In the genomic region with DNA sequence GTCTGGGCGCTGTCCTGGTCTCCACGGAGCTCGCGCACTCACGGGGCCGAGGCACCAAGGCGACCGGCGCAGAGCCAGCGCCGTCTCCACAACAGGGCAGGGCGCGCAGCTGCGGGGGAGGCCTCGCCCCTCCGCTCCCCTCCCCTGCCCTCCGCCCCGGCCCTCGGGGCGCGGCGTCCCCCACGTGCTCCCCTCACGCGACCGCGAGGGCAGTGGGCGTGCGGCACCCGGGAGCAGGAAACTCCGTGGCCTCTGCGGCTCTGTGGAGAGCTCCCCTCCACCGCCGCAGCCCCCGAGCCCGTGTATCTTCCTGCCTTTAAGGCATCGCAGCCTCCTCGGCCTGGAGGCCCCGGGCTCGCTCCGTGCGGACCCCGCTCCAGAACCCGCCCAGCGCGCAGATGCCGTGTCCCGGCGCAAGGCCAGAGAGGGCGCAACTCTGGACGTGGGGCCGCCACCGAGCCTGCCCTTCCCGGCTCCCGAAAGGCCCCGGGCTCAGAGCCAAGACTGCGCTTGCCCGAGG, we compare ENCODE assay signal across 1 cellular context.
TF ChIP-seq lines count a peak whose summit lies in the region.

No MANE protein-coding gene starts in this region.

TF ChIP-seq in HEK293, 187 proteins besides CTCF, POLR2A, EP300 and RAD21 (continued from another document and continues in another):
- TF ChIP-seq, protein P1, sequence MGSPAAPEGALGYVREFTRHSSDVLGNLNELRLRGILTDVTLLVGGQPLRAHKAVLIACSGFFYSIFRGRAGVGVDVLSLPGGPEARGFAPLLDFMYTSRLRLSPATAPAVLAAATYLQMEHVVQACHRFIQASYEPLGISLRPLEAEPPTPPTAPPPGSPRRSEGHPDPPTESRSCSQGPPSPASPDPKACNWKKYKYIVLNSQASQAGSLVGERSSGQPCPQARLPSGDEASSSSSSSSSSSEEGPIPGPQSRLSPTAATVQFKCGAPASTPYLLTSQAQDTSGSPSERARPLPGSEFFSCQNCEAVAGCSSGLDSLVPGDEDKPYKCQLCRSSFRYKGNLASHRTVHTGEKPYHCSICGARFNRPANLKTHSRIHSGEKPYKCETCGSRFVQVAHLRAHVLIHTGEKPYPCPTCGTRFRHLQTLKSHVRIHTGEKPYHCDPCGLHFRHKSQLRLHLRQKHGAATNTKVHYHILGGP (tag by site-specific recombination; IDR thresholded peaks at IDR 0.05) = no peak
- TF ChIP-seq, protein P2, sequence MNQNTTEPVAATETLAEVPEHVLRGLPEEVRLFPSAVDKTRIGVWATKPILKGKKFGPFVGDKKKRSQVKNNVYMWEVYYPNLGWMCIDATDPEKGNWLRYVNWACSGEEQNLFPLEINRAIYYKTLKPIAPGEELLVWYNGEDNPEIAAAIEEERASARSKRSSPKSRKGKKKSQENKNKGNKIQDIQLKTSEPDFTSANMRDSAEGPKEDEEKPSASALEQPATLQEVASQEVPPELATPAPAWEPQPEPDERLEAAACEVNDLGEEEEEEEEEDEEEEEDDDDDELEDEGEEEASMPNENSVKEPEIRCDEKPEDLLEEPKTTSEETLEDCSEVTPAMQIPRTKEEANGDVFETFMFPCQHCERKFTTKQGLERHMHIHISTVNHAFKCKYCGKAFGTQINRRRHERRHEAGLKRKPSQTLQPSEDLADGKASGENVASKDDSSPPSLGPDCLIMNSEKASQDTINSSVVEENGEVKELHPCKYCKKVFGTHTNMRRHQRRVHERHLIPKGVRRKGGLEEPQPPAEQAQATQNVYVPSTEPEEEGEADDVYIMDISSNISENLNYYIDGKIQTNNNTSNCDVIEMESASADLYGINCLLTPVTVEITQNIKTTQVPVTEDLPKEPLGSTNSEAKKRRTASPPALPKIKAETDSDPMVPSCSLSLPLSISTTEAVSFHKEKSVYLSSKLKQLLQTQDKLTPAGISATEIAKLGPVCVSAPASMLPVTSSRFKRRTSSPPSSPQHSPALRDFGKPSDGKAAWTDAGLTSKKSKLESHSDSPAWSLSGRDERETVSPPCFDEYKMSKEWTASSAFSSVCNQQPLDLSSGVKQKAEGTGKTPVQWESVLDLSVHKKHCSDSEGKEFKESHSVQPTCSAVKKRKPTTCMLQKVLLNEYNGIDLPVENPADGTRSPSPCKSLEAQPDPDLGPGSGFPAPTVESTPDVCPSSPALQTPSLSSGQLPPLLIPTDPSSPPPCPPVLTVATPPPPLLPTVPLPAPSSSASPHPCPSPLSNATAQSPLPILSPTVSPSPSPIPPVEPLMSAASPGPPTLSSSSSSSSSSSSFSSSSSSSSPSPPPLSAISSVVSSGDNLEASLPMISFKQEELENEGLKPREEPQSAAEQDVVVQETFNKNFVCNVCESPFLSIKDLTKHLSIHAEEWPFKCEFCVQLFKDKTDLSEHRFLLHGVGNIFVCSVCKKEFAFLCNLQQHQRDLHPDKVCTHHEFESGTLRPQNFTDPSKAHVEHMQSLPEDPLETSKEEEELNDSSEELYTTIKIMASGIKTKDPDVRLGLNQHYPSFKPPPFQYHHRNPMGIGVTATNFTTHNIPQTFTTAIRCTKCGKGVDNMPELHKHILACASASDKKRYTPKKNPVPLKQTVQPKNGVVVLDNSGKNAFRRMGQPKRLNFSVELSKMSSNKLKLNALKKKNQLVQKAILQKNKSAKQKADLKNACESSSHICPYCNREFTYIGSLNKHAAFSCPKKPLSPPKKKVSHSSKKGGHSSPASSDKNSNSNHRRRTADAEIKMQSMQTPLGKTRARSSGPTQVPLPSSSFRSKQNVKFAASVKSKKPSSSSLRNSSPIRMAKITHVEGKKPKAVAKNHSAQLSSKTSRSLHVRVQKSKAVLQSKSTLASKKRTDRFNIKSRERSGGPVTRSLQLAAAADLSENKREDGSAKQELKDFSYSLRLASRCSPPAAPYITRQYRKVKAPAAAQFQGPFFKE (tag by site-specific recombination; IDR thresholded peaks at IDR 0.05; ENCODE audit: borderline replicate concordance) = no peak
- TF ChIP-seq SETDB1 (IDR thresholded peaks at IDR 0.05; ENCODE audit: insufficient read length, low read length) (no peak), ZNF157 (tag by site-specific recombination; IDR thresholded peaks at IDR 0.05) (no peak), ZNF114 (tag by site-specific recombination; IDR thresholded peaks at IDR 0.05) (no peak), MZF1 (tag by site-specific recombination; IDR thresholded peaks at IDR 0.05; ENCODE audit: borderline replicate concordance) (peak; percentile 64; the same call in 1 of the 2 replicates), YY1 (tag by site-specific recombination; IDR thresholded peaks at IDR 0.05) (0 out of 2 replicates have a peak, but pooled peaks have one; percentile 24), GLI4 (tag by site-specific recombination; IDR thresholded peaks at IDR 0.05) (peak; percentile 87; the same call in 1 of the 2 replicates), ZNF701 (tag by site-specific recombination; IDR thresholded peaks at IDR 0.05) (no peak), BCL11B (tag by site-specific recombination; IDR thresholded peaks at IDR 0.05; ENCODE audit: low read depth) (peak; percentile 70; the same call in 1 of the 2 replicates), ZNF549 (tag by site-specific recombination; IDR thresholded peaks at IDR 0.05) (no peak), ZNF768 (tag by site-specific recombination; IDR thresholded peaks at IDR 0.05) (no peak), SP3 (tag by site-specific recombination; IDR thresholded peaks at IDR 0.05) (peak; percentile 57), ZNF324 (tag by site-specific recombination; IDR thresholded peaks at IDR 0.05) (peak; percentile 93), REPIN1 (tag by site-specific recombination; IDR thresholded peaks at IDR 0.05; ENCODE audit: low read depth) (no peak), ZNF558 (tag by site-specific recombination; IDR thresholded peaks at IDR 0.05) (no peak), ZNF621 (tag by site-specific recombination; IDR thresholded peaks at IDR 0.05) (no peak), ZNF600 (tag by site-specific recombination; IDR thresholded peaks at IDR 0.05) (peak; percentile 92), ZNF16 (tag by site-specific recombination; IDR thresholded peaks at IDR 0.05; ENCODE audit: low read depth) (no peak), ZXDB (tag by site-specific recombination; IDR thresholded peaks at IDR 0.05) (peak; percentile 92), ZNF677 (tag by site-specific recombination; IDR thresholded peaks at IDR 0.05) (no peak), ZNF660 (tag by site-specific recombination; IDR thresholded peaks at IDR 0.05) (peak; percentile 93), ZNF24 (tag by site-specific recombination; IDR thresholded peaks at IDR 0.05) (peak; percentile 52; the same call in 1 of the 2 replicates), ZFP69B (tag by site-specific recombination; IDR thresholded peaks at IDR 0.05) (peak; percentile 80), TCF7L2 (IDR thresholded peaks at IDR 0.05; ENCODE audit: borderline replicate concordance, low read depth, low read length) (no peak), ZNF596 (tag by site-specific recombination; IDR thresholded peaks at IDR 0.05) (0 out of 2 replicates have a peak, but pooled peaks have one; percentile 64), SALL2 (tag by site-specific recombination; IDR thresholded peaks at IDR 0.05; ENCODE audit: borderline replicate concordance) (no peak), ZNF2 (tag by site-specific recombination; IDR thresholded peaks at IDR 0.05) (peak; percentile 87), YY2 (tag by site-specific recombination; IDR thresholded peaks at IDR 0.05) (no peak), ZNF10 (tag by site-specific recombination; IDR thresholded peaks at IDR 0.05) (peak; percentile 69), KLF9 (tag by site-specific recombination; IDR thresholded peaks at IDR 0.05; ENCODE audit: low read depth) (peak; percentile 83), ZSCAN30 (tag by site-specific recombination; IDR thresholded peaks at IDR 0.05) (peak; percentile 74), ZNF585B (tag by site-specific recombination; IDR thresholded peaks at IDR 0.05) (no peak)
- TF ChIP-seq, protein P3, sequence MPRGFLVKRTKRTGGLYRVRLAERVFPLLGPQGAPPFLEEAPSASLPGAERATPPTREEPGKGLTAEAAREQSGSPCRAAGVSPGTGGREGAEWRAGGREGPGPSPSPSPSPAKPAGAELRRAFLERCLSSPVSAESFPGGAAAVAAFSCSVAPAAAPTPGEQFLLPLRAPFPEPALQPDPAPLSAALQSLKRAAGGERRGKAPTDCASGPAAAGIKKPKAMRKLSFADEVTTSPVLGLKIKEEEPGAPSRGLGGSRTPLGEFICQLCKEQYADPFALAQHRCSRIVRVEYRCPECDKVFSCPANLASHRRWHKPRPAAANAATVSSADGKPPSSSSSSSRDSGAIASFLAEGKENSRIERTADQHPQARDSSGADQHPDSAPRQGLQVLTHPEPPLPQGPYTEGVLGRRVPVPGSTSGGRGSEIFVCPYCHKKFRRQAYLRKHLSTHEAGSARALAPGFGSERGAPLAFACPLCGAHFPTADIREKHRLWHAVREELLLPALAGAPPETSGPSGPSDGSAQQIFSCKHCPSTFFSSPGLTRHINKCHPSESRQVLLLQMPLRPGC (tag by site-specific recombination; IDR thresholded peaks at IDR 0.05) = peak; percentile 53; the same call in 1 of the 2 replicates
- TF ChIP-seq, protein P4, sequence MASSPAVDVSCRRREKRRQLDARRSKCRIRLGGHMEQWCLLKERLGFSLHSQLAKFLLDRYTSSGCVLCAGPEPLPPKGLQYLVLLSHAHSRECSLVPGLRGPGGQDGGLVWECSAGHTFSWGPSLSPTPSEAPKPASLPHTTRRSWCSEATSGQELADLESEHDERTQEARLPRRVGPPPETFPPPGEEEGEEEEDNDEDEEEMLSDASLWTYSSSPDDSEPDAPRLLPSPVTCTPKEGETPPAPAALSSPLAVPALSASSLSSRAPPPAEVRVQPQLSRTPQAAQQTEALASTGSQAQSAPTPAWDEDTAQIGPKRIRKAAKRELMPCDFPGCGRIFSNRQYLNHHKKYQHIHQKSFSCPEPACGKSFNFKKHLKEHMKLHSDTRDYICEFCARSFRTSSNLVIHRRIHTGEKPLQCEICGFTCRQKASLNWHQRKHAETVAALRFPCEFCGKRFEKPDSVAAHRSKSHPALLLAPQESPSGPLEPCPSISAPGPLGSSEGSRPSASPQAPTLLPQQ (tag by site-specific recombination; IDR thresholded peaks at IDR 0.05) = peak; percentile 96
- TF ChIP-seq, protein P5, sequence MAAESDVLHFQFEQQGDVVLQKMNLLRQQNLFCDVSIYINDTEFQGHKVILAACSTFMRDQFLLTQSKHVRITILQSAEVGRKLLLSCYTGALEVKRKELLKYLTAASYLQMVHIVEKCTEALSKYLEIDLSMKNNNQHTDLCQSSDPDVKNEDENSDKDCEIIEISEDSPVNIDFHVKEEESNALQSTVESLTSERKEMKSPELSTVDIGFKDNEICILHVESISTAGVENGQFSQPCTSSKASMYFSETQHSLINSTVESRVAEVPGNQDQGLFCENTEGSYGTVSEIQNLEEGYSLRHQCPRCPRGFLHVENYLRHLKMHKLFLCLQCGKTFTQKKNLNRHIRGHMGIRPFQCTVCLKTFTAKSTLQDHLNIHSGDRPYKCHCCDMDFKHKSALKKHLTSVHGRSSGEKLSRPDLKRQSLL (tag by site-specific recombination; IDR thresholded peaks at IDR 0.05) = peak; percentile 86
- TF ChIP-seq, protein P6, sequence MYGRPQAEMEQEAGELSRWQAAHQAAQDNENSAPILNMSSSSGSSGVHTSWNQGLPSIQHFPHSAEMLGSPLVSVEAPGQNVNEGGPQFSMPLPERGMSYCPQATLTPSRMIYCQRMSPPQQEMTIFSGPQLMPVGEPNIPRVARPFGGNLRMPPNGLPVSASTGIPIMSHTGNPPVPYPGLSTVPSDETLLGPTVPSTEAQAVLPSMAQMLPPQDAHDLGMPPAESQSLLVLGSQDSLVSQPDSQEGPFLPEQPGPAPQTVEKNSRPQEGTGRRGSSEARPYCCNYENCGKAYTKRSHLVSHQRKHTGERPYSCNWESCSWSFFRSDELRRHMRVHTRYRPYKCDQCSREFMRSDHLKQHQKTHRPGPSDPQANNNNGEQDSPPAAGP (tag by site-specific recombination; IDR thresholded peaks at IDR 0.05) = peak; percentile 96
- TF ChIP-seq, protein P7, sequence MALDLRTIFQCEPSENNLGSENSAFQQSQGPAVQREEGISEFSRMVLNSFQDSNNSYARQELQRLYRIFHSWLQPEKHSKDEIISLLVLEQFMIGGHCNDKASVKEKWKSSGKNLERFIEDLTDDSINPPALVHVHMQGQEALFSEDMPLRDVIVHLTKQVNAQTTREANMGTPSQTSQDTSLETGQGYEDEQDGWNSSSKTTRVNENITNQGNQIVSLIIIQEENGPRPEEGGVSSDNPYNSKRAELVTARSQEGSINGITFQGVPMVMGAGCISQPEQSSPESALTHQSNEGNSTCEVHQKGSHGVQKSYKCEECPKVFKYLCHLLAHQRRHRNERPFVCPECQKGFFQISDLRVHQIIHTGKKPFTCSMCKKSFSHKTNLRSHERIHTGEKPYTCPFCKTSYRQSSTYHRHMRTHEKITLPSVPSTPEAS (tag by site-specific recombination; IDR thresholded peaks at IDR 0.05) = 0 out of 2 replicates have a peak, but pooled peaks have one; percentile 29
- TF ChIP-seq, protein P8, sequence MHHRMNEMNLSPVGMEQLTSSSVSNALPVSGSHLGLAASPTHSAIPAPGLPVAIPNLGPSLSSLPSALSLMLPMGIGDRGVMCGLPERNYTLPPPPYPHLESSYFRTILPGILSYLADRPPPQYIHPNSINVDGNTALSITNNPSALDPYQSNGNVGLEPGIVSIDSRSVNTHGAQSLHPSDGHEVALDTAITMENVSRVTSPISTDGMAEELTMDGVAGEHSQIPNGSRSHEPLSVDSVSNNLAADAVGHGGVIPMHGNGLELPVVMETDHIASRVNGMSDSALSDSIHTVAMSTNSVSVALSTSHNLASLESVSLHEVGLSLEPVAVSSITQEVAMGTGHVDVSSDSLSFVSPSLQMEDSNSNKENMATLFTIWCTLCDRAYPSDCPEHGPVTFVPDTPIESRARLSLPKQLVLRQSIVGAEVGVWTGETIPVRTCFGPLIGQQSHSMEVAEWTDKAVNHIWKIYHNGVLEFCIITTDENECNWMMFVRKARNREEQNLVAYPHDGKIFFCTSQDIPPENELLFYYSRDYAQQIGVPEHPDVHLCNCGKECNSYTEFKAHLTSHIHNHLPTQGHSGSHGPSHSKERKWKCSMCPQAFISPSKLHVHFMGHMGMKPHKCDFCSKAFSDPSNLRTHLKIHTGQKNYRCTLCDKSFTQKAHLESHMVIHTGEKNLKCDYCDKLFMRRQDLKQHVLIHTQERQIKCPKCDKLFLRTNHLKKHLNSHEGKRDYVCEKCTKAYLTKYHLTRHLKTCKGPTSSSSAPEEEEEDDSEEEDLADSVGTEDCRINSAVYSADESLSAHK (tag by site-specific recombination; IDR thresholded peaks at IDR 0.05) = peak; percentile 40; the same call in 1 of the 2 replicates
